10 cellular contexts compared by ENCODE assay signal in the genomic region with DNA sequence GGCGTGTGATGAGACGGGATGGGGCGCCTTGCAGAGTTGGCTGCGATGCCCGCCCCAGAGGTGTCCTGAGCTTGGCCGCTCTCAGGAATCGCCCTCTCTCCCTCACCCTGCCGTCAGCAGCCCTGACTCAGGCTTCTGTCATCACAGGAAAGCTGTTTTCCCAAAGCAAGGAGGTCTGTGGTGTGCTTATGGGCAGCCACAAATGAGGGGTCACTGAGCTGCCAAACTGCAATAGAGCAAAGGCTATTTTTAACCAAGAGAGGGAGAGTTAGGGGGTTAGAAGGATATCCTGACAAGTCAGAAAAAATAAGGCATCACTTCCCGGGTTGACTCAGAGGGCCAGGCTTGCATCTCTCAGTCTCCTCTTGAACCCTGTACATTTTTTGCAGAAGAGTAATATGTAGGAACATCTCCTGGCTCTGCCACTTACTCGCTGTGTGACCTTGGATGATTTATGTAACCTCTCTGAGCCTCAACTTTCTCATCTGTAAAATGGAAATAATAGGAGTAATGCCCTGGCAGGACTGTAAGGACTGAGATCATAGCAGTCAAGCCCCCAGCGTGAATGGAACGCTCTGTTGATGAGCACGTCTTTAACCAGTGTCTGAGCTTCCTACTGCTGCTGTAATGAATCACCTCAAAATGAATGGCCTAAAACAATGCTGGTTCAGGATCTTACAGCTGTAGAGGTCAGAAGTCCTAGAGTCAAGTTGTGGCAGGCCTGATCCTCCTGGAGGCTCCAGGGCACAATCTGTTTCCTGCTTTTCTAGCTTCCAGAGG.
DNase-seq lines count a peak whose midpoint lies in the region; TF ChIP-seq lines count a peak whose summit lies in the region.
"Had no signal": no experiment of that assay in that cellular context is flagged by ENCODE, and none has a peak within 500 bp of the region (broad histone marks: within the 10 kb centered on the region; RNA-seq: fewer than 3 reads in every experiment).

No MANE protein-coding gene starts in this region.

- 12% methylated on average over 13 of the region's 13 CpGs for WGBS in mesenchymal stem cell
- 71 to 72% methylated on average over 13 of the region's 13 CpGs for WGBS in tibial nerve, 2 donors

- H3K9me3 ChIP-seq in MG63 (peaks cover 7% of the 10 kb centered on the region), mesenchymal stem cell (ENCODE audit: control insufficient read depth, low read length) (peaks cover 15% of the 10 kb centered on the region), tibial nerve (peaks cover 0 to 20% (median 0%) of the 10 kb centered on the region in 4 donors)

- H2BK15ac ChIP-seq in mesenchymal stem cell (ENCODE audit: low read depth, poor library complexity, severe bottlenecking), result no peak overlapping the region

- peak overlapping the region; percentile 17 for H3K9ac ChIP-seq in mesenchymal stem cell (ENCODE audit: low read length)

- H3K4ac ChIP-seq in mesenchymal stem cell (ENCODE audit: low read depth in 1 of 2, low read length in 2 of 2), result peak overlapping the region in 1 of 2 experiments; percentile 68

- H3K4me1 ChIP-seq in mesenchymal stem cell (ENCODE audit: control insufficient read depth, insufficient read depth, low read depth, low read length), result peaks cover 15% of the 10 kb centered on the region
- peaks cover 0 to 2% (median under 1%) of the 10 kb centered on the region in 4 donors for H3K4me1 ChIP-seq in tibial nerve

- H3K9me3 Mint-ChIP-seq in chondrocyte (ENCODE audit: low read depth), result peaks cover 15% of the 10 kb centered on the region
- H3K9me3 Mint-ChIP-seq in activated T-cell treated with anti-CD3 and anti-CD28 coated beads, Interleukin-2, amount 50 U/mL, for 24 hours, result peaks cover 10% of the 10 kb centered on the region

- H3K27ac Mint-ChIP-seq in chondrocyte (ENCODE audit: unreplicated experiment), result peak overlapping the region; percentile 82
- no peak overlapping the region for H3K27ac Mint-ChIP-seq in activated T-cell treated with anti-CD3 and anti-CD28 coated beads, Interleukin-2, amount 50 U/mL, for 24 hours
- H3K27ac Mint-ChIP-seq: CD4-positive, alpha-beta T cell had no signal

- TF ChIP-seq CTCF in chondrocyte (IDR thresholded peaks at IDR 0.05) (no peak), tibial nerve (IDR thresholded peaks at IDR 0.05) (no peak)

- H2BK120ac ChIP-seq in mesenchymal stem cell (ENCODE audit: low read depth, low read length), result no peak overlapping the region

- H3K4me3 ChIP-seq in MG63 (no peak overlapping the region), mesenchymal stem cell (ENCODE audit: insufficient read depth in 1 of 2, low read depth in 1 of 2, low read length in 2 of 2) (no peak overlapping the region), tibial nerve (no peak overlapping the region)

- peak overlapping the region; percentile 35 for H3K4me2 ChIP-seq in mesenchymal stem cell (ENCODE audit: low read length, poor library complexity, severe bottlenecking)

- peak overlapping the region in 1 of 2 experiments; percentile 96 for H2BK12ac ChIP-seq in mesenchymal stem cell (ENCODE audit: low read length in 2 of 2)

- H3K36me3 Mint-ChIP-seq in chondrocyte (ENCODE audit: low read depth), result peaks cover 7% of the 10 kb centered on the region
- H3K36me3 Mint-ChIP-seq in activated T-cell treated with anti-CD3 and anti-CD28 coated beads, Interleukin-2, amount 50 U/mL, for 24 hours (ENCODE audit: low read depth), result no peaks in the 10 kb centered on the region

- DNase-seq in AG08395 (ENCODE audit: low spot score) (peak; percentile 91), MG63 (peak; percentile 96), chondrocyte (ENCODE audit: low spot score) (no peak), mesenchymal stem cell (peak; percentile 99), tibial nerve (ENCODE audit: low spot score in 2 of 2) (no peak), cerebellar nuclear complex (lab: John Stamatoyannopoulos, UW) (no peak), HuH-7.5 (ENCODE audit: low spot score) (no peak)
- no peak for DNase-seq in activated T-cell treated with anti-CD3 and anti-CD28 coated beads, Interleukin-2, amount 50 U/mL, for 24 hours
- DNase-seq: CD4-positive, alpha-beta T cell; nucleus accumbens had no signal

- H3K18ac ChIP-seq in mesenchymal stem cell (ENCODE audit: low read depth in 1 of 2, low read length in 2 of 2), result peak overlapping the region; percentile 77 to 86

- no peak overlapping the region for H4K8ac ChIP-seq in mesenchymal stem cell (ENCODE audit: low read length)

- H3K23ac ChIP-seq in mesenchymal stem cell (ENCODE audit: low read length in 2 of 2), result no peak overlapping the region

- H3K79me1 ChIP-seq in mesenchymal stem cell (replicated peaks; ENCODE audit: low read length, poor library complexity, severe bottlenecking), result no peaks in the 10 kb centered on the region

- H2AK5ac ChIP-seq in mesenchymal stem cell (ENCODE audit: low read length, severe bottlenecking), result peak overlapping the region; percentile 5

- H3K27me3 ChIP-seq in MG63, result no peaks in the 10 kb centered on the region
- no peaks in the 10 kb centered on the region for H3K27me3 ChIP-seq in mesenchymal stem cell (ENCODE audit: control insufficient read depth in 1 of 2, insufficient read depth in 1 of 2, low read length in 2 of 2)
- no peaks in the 10 kb centered on the region for H3K27me3 ChIP-seq in tibial nerve

- peaks cover 38% of the 10 kb centered on the region for H3K4me1 Mint-ChIP-seq in chondrocyte (ENCODE audit: low read depth)
- H3K4me1 Mint-ChIP-seq in activated T-cell treated with anti-CD3 and anti-CD28 coated beads, Interleukin-2, amount 50 U/mL, for 24 hours (ENCODE audit: low read depth), result peaks cover 3% of the 10 kb centered on the region

- no peak overlapping the region for H3K4me3 Mint-ChIP-seq in chondrocyte (ENCODE audit: unreplicated experiment)
- H3K4me3 Mint-ChIP-seq in activated T-cell treated with anti-CD3 and anti-CD28 coated beads, Interleukin-2, amount 50 U/mL, for 24 hours, result no peak overlapping the region
- H3K4me3 Mint-ChIP-seq: CD4-positive, alpha-beta T cell had no signal

- H3K14ac ChIP-seq in mesenchymal stem cell (ENCODE audit: low read length in 2 of 2), result peak overlapping the region in 1 of 2 experiments; percentile 80

- no peak for TF ChIP-seq POLR2A in tibial nerve (IDR thresholded peaks at IDR 0.05)

- H2BK5ac ChIP-seq in mesenchymal stem cell (ENCODE audit: low read depth, low read length, poor library complexity, severe bottlenecking), result no peak overlapping the region

- no peak overlapping the region for H4K91ac ChIP-seq in mesenchymal stem cell (ENCODE audit: low read length)

- no peaks in the 10 kb centered on the region for H3K36me3 ChIP-seq in MG63
- H3K36me3 ChIP-seq in mesenchymal stem cell (ENCODE audit: control insufficient read depth in 1 of 2, insufficient read depth in 2 of 2, low read depth in 1 of 2, low read length in 2 of 2), result no peaks in the 10 kb centered on the region
- H3K36me3 ChIP-seq in tibial nerve, result no peaks in the 10 kb centered on the region

- TF ChIP-seq EP300 in tibial nerve (IDR thresholded peaks at IDR 0.05), result no peak

- H3K27ac ChIP-seq in mesenchymal stem cell (ENCODE audit: low read length, poor library complexity, severe bottlenecking) (peak overlapping the region; percentile 44), tibial nerve (no peak overlapping the region)

- no peaks in the 10 kb centered on the region for H3K27me3 Mint-ChIP-seq in chondrocyte (ENCODE audit: low read depth)
- H3K27me3 Mint-ChIP-seq in activated T-cell treated with anti-CD3 and anti-CD28 coated beads, Interleukin-2, amount 50 U/mL, for 24 hours, result no peaks in the 10 kb centered on the region
- H3K27me3 Mint-ChIP-seq: CD4-positive, alpha-beta T cell had no signal

- H2AFZ ChIP-seq in mesenchymal stem cell (ENCODE audit: low read depth, low read length), result no peak overlapping the region

Comparison
In these comparisons a context has a peak if more than half of its experiments do, and no peak if none do; other contexts are left out.
1. DNase-seq: peak in AG08395 (single experiment), MG63 (single experiment) and mesenchymal stem cell (single experiment); none in chondrocyte (single experiment), tibial nerve (0 of 2), cerebellar nuclear complex (0 of 2), HuH-7.5 (single experiment) and activated T-cell treated with anti-CD3 and anti-CD28 coated beads, Interleukin-2, amount 50 U/mL, for 24 hours (single experiment).